Comparison of ENCODE assay signal across 8 cellular contexts in the genomic region with DNA sequence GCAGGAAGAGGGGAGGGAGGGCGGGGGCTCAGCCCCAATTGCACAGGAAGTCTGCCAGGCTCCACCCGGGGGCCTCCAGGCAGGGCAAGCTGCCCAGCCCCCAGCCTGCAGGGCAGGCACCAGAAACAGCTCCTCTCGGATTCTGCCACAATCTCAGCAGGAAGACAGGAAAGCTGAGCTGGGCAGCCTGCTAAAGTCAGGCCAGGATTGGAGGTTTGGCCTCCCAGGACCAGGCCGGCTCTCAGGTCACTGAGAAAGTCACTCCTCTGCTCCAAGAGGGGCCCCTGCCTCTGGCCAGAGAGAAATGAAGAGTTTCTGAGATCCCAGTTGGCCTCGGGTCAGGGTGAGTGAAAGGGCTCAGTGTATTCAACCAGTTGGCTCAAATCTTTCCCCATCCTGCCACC. TPM values are rescaled to one million over a fixed set of nuclear protein-coding genes. Genes with fewer than 3 reads are reported as not detected.
DNase-seq lines count a peak whose midpoint lies in the region; ATAC-seq and TF ChIP-seq lines count a peak whose summit lies in the region.

No MANE protein-coding gene starts in this region.

- H3K27ac ChIP-seq in skeletal muscle tissue (ENCODE audit: low read depth, low read length), result peak overlapping the region; percentile 74

- H3K36me3 ChIP-seq in skeletal muscle tissue (ENCODE audit: control insufficient read depth in 3 of 3, insufficient read depth in 3 of 3, low read length in 3 of 3), result peaks cover 4 to 6% (median 5%) of the 10 kb centered on the region in 3 donors

- H3K9me3 ChIP-seq in skeletal muscle tissue (ENCODE audit: control insufficient read depth in 3 of 3, low read length in 3 of 3), result no peaks in the 10 kb centered on the region

- peak overlapping the region in 2 of 3 donors; percentile 10 to 69 for H3K9ac ChIP-seq in skeletal muscle tissue (ENCODE audit: low read depth in 1 of 3, low read length in 3 of 3)

- ATAC-seq in GM21367 (IDR thresholded peaks at IDR 0.05; ENCODE audit: unreplicated experiment) (no peak), GM21529 (IDR thresholded peaks at IDR 0.05; ENCODE audit: unreplicated experiment) (no peak), HG03457 (IDR thresholded peaks at IDR 0.05; ENCODE audit: unreplicated experiment) (no peak)

- no peaks in the 10 kb centered on the region for H3K27me3 ChIP-seq in skeletal muscle tissue (ENCODE audit: control insufficient read depth in 3 of 3, insufficient read depth in 3 of 3, low read length in 3 of 3)

- H3K4me1 ChIP-seq in skeletal muscle tissue (ENCODE audit: control insufficient read depth in 3 of 3, insufficient read depth in 3 of 3, low read length in 3 of 3), result peaks cover 65 to 74% (median 68%) of the 10 kb centered on the region in 3 donors

- TF ChIP-seq CTCF in HFF-Myc (IDR thresholded peaks at IDR 0.05; ENCODE audit: low read depth, low read length, missing control alignments) (no peak), foreskin fibroblast (IDR thresholded peaks at IDR 0.05; ENCODE audit: low read depth, low read length) (no peak)

- H3K4me3 ChIP-seq in HFF-Myc (replicated peaks; ENCODE audit: low read depth, low read length) (peak overlapping the region; percentile 16; the same call in 1 of the 2 replicates), foreskin fibroblast (ENCODE audit: low read depth in 1 of 2, low read length in 2 of 2) (peak overlapping the region in 1 of 2 donors; percentile 12), skeletal muscle tissue (ENCODE audit: low read length in 3 of 3) (no peak overlapping the region)

- no peak for DNase-seq in HFF-Myc (ENCODE audit: extremely low read depth, low read depth)
- DNase-seq in T1000 (lab: John Stamatoyannopoulos, UW), result peak; percentile 22
- DNase-seq in foreskin fibroblast, result peak; percentile 74 to 88
- no peak for DNase-seq in mesenteric fat pad (ENCODE audit: low spot score)

RNA-seq across cellular contexts. Expression of gene STXBP1, which starts 54.6 kb away (rescaled TPM):
- 5.2 TPM for total RNA-seq in skeletal muscle tissue
- 77.0 TPM for total RNA-seq in mesenteric fat pad

Comparison
In these comparisons a context has a peak if more than half of its experiments do, and no peak if none do; other contexts are left out.
1. DNase-seq: peak in T1000 (single experiment) and foreskin fibroblast (2 of 2); none in HFF-Myc (single experiment) and mesenteric fat pad (single experiment).
2. RNA of gene STXBP1, which starts 54.6 kb away (total RNA-seq): 77.0 TPM in mesenteric fat pad (single experiment); 5.2 TPM in skeletal muscle tissue (single experiment); every median in the first group is over 10 times any median in the second.